Comparison of ENCODE assay signal across 8 cellular contexts in the genomic region with DNA sequence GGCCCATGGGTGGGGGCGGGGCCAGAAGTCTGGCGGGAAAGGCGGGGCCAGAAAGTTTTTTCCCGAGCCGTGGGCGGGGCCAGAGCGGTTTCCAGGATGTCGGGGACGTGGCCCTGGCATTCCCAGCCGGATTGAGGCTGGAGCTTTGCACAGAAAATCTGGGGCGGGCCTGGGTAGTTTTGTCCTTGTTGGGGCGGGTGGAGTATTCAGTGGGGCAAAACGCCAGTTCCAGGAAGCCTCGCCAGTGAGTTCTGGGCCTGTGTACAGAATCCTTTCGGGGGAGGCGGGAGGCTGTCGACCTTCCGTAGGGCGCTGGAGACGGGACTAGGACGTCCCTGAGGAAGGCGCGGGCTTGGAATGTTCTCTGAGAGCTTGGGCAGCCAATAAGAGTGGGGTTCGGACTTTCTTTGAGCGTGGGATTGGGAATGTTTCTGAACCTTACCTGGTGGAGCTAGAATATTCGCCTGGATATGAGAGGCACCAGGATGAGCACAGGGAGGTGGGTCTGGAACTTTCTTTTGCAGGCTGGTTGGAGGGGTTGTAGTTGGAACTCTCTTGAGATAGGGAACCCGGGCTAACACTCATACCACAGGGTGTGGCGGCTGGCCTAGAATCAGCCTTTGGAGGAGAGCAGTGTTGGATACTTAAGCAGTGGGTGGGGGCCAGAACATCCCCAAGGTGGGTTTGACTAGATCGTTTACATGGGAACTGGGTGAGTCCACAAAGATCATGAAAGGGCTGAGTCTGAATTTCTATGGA. TPM values are rescaled to one million over a fixed set of nuclear protein-coding genes. Genes with fewer than 3 reads are reported as not detected.
DNase-seq lines count a peak whose midpoint lies in the region; ATAC-seq lines count a peak whose summit lies in the region.

No MANE protein-coding gene starts in this region.

- H3K9me3 ChIP-seq in iPS-18a (ENCODE audit: control insufficient read depth, low read depth, low read length), result no peaks in the 10 kb centered on the region

- peak overlapping the region; percentile 89 for H3K4me3 ChIP-seq in iPS-18a (ENCODE audit: low read length)

- peak overlapping the region; percentile 92 for H3K27ac Mint-ChIP-seq in activated naive CD8-positive, alpha-beta T cell treated with anti-CD3 and anti-CD28 coated beads for 36 hours
- peak overlapping the region; percentile 95 to 98 for H3K27ac Mint-ChIP-seq in stimulated activated naive CD8-positive, alpha-beta T cell treated with anti-CD3 and anti-CD28 coated beads, Interleukin-15, amount 100 ng/mL, for 72 hours

- H3K27ac ChIP-seq in iPS-18a (ENCODE audit: low read length), result peak overlapping the region; percentile 78

- no peaks in the 10 kb centered on the region for H3K9me3 Mint-ChIP-seq in activated T-cell treated with anti-CD3 and anti-CD28 coated beads, Interleukin-2, amount 50 U/mL, for 4 hours
- H3K9me3 Mint-ChIP-seq in activated naive CD8-positive, alpha-beta T cell treated with anti-CD3 and anti-CD28 coated beads for 36 hours, result no peaks in the 10 kb centered on the region
- H3K9me3 Mint-ChIP-seq in stimulated activated naive CD8-positive, alpha-beta T cell treated with anti-CD3 and anti-CD28 coated beads, Interleukin-15, amount 100 ng/mL, for 72 hours, result no peaks in the 10 kb centered on the region

- H3K4me1 ChIP-seq in iPS-18a (ENCODE audit: control insufficient read depth, low read depth, low read length), result peaks cover 6% of the 10 kb centered on the region

- peak overlapping the region; percentile 77 for H3K9ac ChIP-seq in iPS-18a (ENCODE audit: low read length)

- H3K36me3 Mint-ChIP-seq in activated T-cell treated with anti-CD3 and anti-CD28 coated beads, Interleukin-2, amount 50 U/mL, for 4 hours (ENCODE audit: insufficient read depth), result peaks cover 30% of the 10 kb centered on the region
- H3K36me3 Mint-ChIP-seq in activated naive CD8-positive, alpha-beta T cell treated with anti-CD3 and anti-CD28 coated beads for 36 hours, result peaks cover 28% of the 10 kb centered on the region

- H3K27me3 Mint-ChIP-seq in activated T-cell treated with anti-CD3 and anti-CD28 coated beads, Interleukin-2, amount 50 U/mL, for 4 hours (ENCODE audit: low read depth), result no peaks in the 10 kb centered on the region
- no peaks in the 10 kb centered on the region for H3K27me3 Mint-ChIP-seq in activated naive CD8-positive, alpha-beta T cell treated with anti-CD3 and anti-CD28 coated beads for 36 hours
- H3K27me3 Mint-ChIP-seq in stimulated activated naive CD8-positive, alpha-beta T cell treated with anti-CD3 and anti-CD28 coated beads, Interleukin-15, amount 100 ng/mL, for 72 hours, result no peaks in the 10 kb centered on the region

- H3K36me3 ChIP-seq in iPS-18a (ENCODE audit: control insufficient read depth, low read depth, low read length), result peaks cover 22% of the 10 kb centered on the region

- no peaks in the 10 kb centered on the region for H3K27me3 ChIP-seq in iPS-18a (ENCODE audit: control insufficient read depth, insufficient read depth, low read length)

- DNase-seq in activated T-cell treated with anti-CD3 and anti-CD28 coated beads, Interleukin-2, amount 50 U/mL, for 4 hours, result no peak
- DNase-seq in activated T-cell treated with anti-CD3 and anti-CD28 coated beads, Interleukin-2, amount 50 U/mL, for 1 hour, result no peak
- no peak for DNase-seq in activated naive CD8-positive, alpha-beta T cell treated with anti-CD3 and anti-CD28 coated beads for 36 hours
- DNase-seq in stimulated activated naive CD8-positive, alpha-beta T cell treated with anti-CD3 and anti-CD28 coated beads, Interleukin-15, amount 100 ng/mL, for 72 hours, result no peak
- no peak for DNase-seq in AG08396 (ENCODE audit: low spot score)

- H3K4me3 Mint-ChIP-seq in activated T-cell treated with anti-CD3 and anti-CD28 coated beads, Interleukin-2, amount 50 U/mL, for 4 hours, result peak overlapping the region; percentile 88
- H3K4me3 Mint-ChIP-seq in activated naive CD8-positive, alpha-beta T cell treated with anti-CD3 and anti-CD28 coated beads for 36 hours, result peak overlapping the region; percentile 91
- peak overlapping the region; percentile 87 to 95 for H3K4me3 Mint-ChIP-seq in stimulated activated naive CD8-positive, alpha-beta T cell treated with anti-CD3 and anti-CD28 coated beads, Interleukin-15, amount 100 ng/mL, for 72 hours

- peaks cover 32% of the 10 kb centered on the region for H3K4me1 Mint-ChIP-seq in activated T-cell treated with anti-CD3 and anti-CD28 coated beads, Interleukin-2, amount 50 U/mL, for 4 hours (ENCODE audit: low read depth)
- peaks cover 24% of the 10 kb centered on the region for H3K4me1 Mint-ChIP-seq in activated naive CD8-positive, alpha-beta T cell treated with anti-CD3 and anti-CD28 coated beads for 36 hours
- H3K4me1 Mint-ChIP-seq in stimulated activated naive CD8-positive, alpha-beta T cell treated with anti-CD3 and anti-CD28 coated beads, Interleukin-15, amount 100 ng/mL, for 72 hours, result peaks cover 50% of the 10 kb centered on the region

- ATAC-seq in activated T-cell treated with anti-CD3 and anti-CD28 coated beads, Interleukin-2, amount 50 U/mL, for 4 hours, result no peak
- ATAC-seq in stimulated activated naive CD8-positive, alpha-beta T cell treated with anti-CD3 and anti-CD28 coated beads, Interleukin-15, amount 100 ng/mL, for 72 hours, result peak; percentile 16
- no peak for ATAC-seq in GM18517 (IDR thresholded peaks at IDR 0.05; ENCODE audit: unreplicated experiment)
- no peak for ATAC-seq in HG03460 (IDR thresholded peaks at IDR 0.05; ENCODE audit: unreplicated experiment)

RNA-seq across cellular contexts. Expression of a gene that starts 1.3 kb away (rescaled TPM):
- total RNA-seq in activated T-cell treated with anti-CD3 and anti-CD28 coated beads, Interleukin-2, amount 50 U/mL, for 4 hours, result 10 to 100 TPM; 24.0 to 34.5 (median 30.4) TPM
- total RNA-seq in activated naive CD8-positive, alpha-beta T cell treated with anti-CD3 and anti-CD28 coated beads for 36 hours, result 10 to 100 TPM; 28.4 to 29.3 TPM

RNA-seq across cellular contexts. Expression of a gene that starts 17.1 kb away (rescaled TPM):
- total RNA-seq in activated T-cell treated with anti-CD3 and anti-CD28 coated beads, Interleukin-2, amount 50 U/mL, for 4 hours, result 10 to 100 TPM in 2 of 3 donors, 1 to 10 TPM in 1; 9.9 to 10.1 (median 10.0) TPM
- 10 to 100 TPM in 1 of 2 experiments, 1 to 10 TPM in 1; 9.8 to 10.6 TPM for total RNA-seq in activated naive CD8-positive, alpha-beta T cell treated with anti-CD3 and anti-CD28 coated beads for 36 hours

RNA-seq across cellular contexts. Expression of a gene that starts 26.6 kb away (rescaled TPM):
- 1 to 10 TPM; 4.4 to 6.0 (median 5.7) TPM for total RNA-seq in activated T-cell treated with anti-CD3 and anti-CD28 coated beads, Interleukin-2, amount 50 U/mL, for 4 hours
- 10 to 100 TPM; 12.5 to 13.3 TPM for total RNA-seq in activated naive CD8-positive, alpha-beta T cell treated with anti-CD3 and anti-CD28 coated beads for 36 hours

RNA-seq across cellular contexts. Expression of a gene that starts 52.1 kb away (rescaled TPM):
- total RNA-seq in activated T-cell treated with anti-CD3 and anti-CD28 coated beads, Interleukin-2, amount 50 U/mL, for 4 hours, result under 1 TPM; 0.63 to 0.83 (median 0.68) TPM
- 1 to 10 TPM; 1.4 to 1.8 TPM for total RNA-seq in activated naive CD8-positive, alpha-beta T cell treated with anti-CD3 and anti-CD28 coated beads for 36 hours
